In the genomic region with DNA sequence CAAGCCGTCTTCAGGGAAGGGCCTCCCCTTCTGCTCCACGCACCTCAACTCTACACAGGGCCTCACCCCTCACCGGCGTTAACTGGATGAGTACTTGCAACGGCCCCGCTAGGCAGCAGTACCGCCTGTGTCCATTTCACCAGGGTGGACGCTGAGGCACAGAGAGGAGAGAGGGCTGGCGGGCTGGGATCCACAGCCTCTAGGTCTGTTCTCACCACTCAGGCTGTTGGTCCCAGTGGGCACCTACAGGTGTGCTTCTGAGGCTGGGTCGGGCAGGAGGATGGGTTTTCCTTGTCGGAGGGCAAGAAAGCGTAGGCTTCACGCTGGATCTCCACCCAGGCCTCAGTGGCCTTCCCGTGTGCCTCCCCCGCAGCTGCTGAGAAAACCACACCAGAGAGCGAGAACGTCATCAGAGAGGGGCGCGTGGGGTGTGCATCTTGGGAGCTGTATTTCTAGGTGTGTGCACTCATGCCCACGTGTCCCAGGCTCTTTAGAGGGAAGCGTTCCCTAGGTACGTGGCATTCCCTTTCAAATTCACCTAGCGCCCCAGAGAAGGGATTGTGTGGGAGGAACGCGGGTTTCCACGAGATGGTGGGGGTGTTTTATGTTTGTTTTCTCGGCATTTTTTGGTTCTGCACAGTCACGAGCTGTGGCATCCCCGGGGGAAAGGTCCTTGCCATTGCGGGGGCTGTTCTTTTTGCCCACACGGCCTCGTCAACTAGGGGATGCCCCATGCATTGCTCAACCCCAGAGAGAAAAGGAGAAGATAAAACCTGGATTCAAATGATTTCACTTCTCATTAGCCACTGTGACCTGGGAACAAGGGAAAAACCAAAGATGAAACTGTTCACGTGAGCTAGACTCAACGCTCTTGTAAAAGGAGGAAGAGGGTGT, we compare ENCODE assay signal across 11 cellular contexts.
DNase-seq lines count a peak whose midpoint lies in the region; ATAC-seq and TF ChIP-seq lines count a peak whose summit lies in the region.
"Had no signal": no experiment of that assay in that cellular context is flagged by ENCODE, and none has a peak within 500 bp of the region (broad histone marks: within the 10 kb centered on the region; RNA-seq: fewer than 3 reads in every experiment).

No MANE protein-coding gene starts in this region.

- no peaks in the 10 kb centered on the region for H3K36me3 Mint-ChIP-seq in activated naive CD8-positive, alpha-beta T cell treated with anti-CD3 and anti-CD28 coated beads for 36 hours
- H3K36me3 Mint-ChIP-seq in mesothelial cell of epicardium, result no peaks in the 10 kb centered on the region

- in situ Hi-C loops in GM13976 (cut with MboI; ENCODE audit: low sequenced_read_pairs, unreplicated experiment), result no loop called here
- in situ Hi-C loops in ACHN (cut with HindIII; ENCODE audit: low pct_ligation_motif_present, low pct_unique_long_range_greater_than_20kb, low sequenced_read_pairs), result no loop called here

- H3K27me3 Mint-ChIP-seq in activated naive CD8-positive, alpha-beta T cell treated with anti-CD3 and anti-CD28 coated beads for 36 hours, result peaks cover 6% of the 10 kb centered on the region
- H3K27me3 Mint-ChIP-seq in mesothelial cell of epicardium (ENCODE audit: low read depth), result no peaks in the 10 kb centered on the region

- no peaks in the 10 kb centered on the region for H3K9me3 Mint-ChIP-seq in activated naive CD8-positive, alpha-beta T cell treated with anti-CD3 and anti-CD28 coated beads for 36 hours
- H3K9me3 Mint-ChIP-seq in mesothelial cell of epicardium, result no peaks in the 10 kb centered on the region
- H3K9me3 Mint-ChIP-seq: nephron had no signal

- H3K4me1 Mint-ChIP-seq in activated naive CD8-positive, alpha-beta T cell treated with anti-CD3 and anti-CD28 coated beads for 36 hours, result peaks cover 46% of the 10 kb centered on the region
- no peaks in the 10 kb centered on the region for H3K4me1 Mint-ChIP-seq in mesothelial cell of epicardium

- H3K4me3 Mint-ChIP-seq in activated naive CD8-positive, alpha-beta T cell treated with anti-CD3 and anti-CD28 coated beads for 36 hours, result peak overlapping the region; percentile 53
- no peak overlapping the region for H3K4me3 Mint-ChIP-seq in mesothelial cell of epicardium
- H3K4me3 Mint-ChIP-seq: nephron had no signal

- peak; percentile 78 for DNase-seq in GM13976 (ENCODE audit: low spot score)
- DNase-seq in activated naive CD8-positive, alpha-beta T cell treated with anti-CD3 and anti-CD28 coated beads for 36 hours, result peak; percentile 54
- peak; percentile 48 for DNase-seq in stimulated activated CD4-positive, alpha-beta T cell treated with anti-CD3 and anti-CD28 coated beads, Interleukin-4, amount 100 ng/mL, for 1 hour
- DNase-seq in mesothelial cell of epicardium (ENCODE audit: low spot score in 2 of 2, unreplicated experiment in 2 of 2), result no peak
- no peak for DNase-seq in HT-29 (ENCODE audit: low spot score)
- no peak for DNase-seq in ACHN
- DNase-seq: foreskin fibroblast had no signal

- H3K27ac Mint-ChIP-seq in activated naive CD8-positive, alpha-beta T cell treated with anti-CD3 and anti-CD28 coated beads for 36 hours, result peak overlapping the region; percentile 68
- H3K27ac Mint-ChIP-seq in mesothelial cell of epicardium, result no peak overlapping the region

- peak; percentile 25 for ATAC-seq in HG02885 (IDR thresholded peaks at IDR 0.05; ENCODE audit: poor library complexity, unreplicated experiment)
- ATAC-seq in GM18870 (IDR thresholded peaks at IDR 0.05; ENCODE audit: unreplicated experiment), result no peak
- ATAC-seq: Panc1 had no signal

- no peak for TF ChIP-seq CTCF in GM13976 (IDR thresholded peaks at IDR 0.05; ENCODE audit: borderline replicate concordance, control extremely low read depth, extremely low read depth, insufficient read depth, missing control alignments)
- no peak for TF ChIP-seq CTCF in mesothelial cell of epicardium (IDR thresholded peaks at IDR 0.05; ENCODE audit: unreplicated experiment)

Comparison
In these comparisons a context has a peak if more than half of its experiments do, and no peak if none do; other contexts are left out.
1. DNase-seq: peak in GM13976 (single experiment), activated naive CD8-positive, alpha-beta T cell treated with anti-CD3 and anti-CD28 coated beads for 36 hours (single experiment) and stimulated activated CD4-positive, alpha-beta T cell treated with anti-CD3 and anti-CD28 coated beads, Interleukin-4, amount 100 ng/mL, for 1 hour (single experiment); none in mesothelial cell of epicardium (0 of 2), HT-29 (single experiment) and ACHN (single experiment).